In genomic region chr1:209480345-209480744, GRCh38 we compare ENCODE assay signal across 35 cellular contexts.
"Had no signal": no experiment of that assay in that cellular context is flagged by ENCODE, and none has a peak within 500 bp of the region (broad histone marks: within the 10 kb centered on the region; RNA-seq: fewer than 3 reads in every experiment).

No MANE protein-coding gene starts in this region.

- H3K9ac ChIP-seq: KMS-11 had no signal

- H3K4me2 ChIP-seq: KMS-11 had no signal

- H3K4me3 ChIP-seq: MG63 had no signal

- H3K36me3 ChIP-seq: MG63 had no signal

- H3K27me3 ChIP-seq: MG63 had no signal

- H3K27ac ChIP-seq: KMS-11 had no signal

- H3K9me3 ChIP-seq: MG63 had no signal

- DNase-seq: Karpas-422, Kasumi-1, KG1, MG63, MM.1S, MV-4-11, NCI-H1048, NCI-H1092, NCI-H1092 treated with DMSO at 0.1 percent for 48 hours, NCI-H1105, NCI-H1105 treated with DMSO at 0.1 percent for 48 hours, NCI-H1417, NCI-H1417 treated with DMSO at 0.1 percent for 48 hours, NCI-H1436, NCI-H1436 treated with DMSO at 0.1 percent for 48 hours, NCI-H146, NCI-H1694, NCI-H1694 treated with DMSO at 0.1 percent for 48 hours, NCI-H187, NCI-H187 treated with DMSO at 0.1 percent for 48 hours, NCI-H1930, NCI-H2029, NCI-H2029 treated with DMSO at 0.1 percent for 48 hours, NCI-H2081, NCI-H2081 treated with DMSO at 0.1 percent for 48 hours, NCI-H2107, NCI-H2171, NCI-H2171 treated with DMSO at 0.1 percent for 48 hours, NCI-H2227 treated with DMSO at 0.1 percent for 48 hours, NCI-H226, NCI-H345, NCI-H446, NCI-H446 treated with DMSO at 0.1 percent for 48 hours, NCI-H510A had no signal
